24 cellular contexts compared by ENCODE assay signal in genomic region chr19:13968999-13969398, GRCh38. TPM values are rescaled to one million over a fixed set of nuclear protein-coding genes. Genes with fewer than 3 reads are reported as not detected.
A peak's percentile ranks its signal among the peaks of the same experiment; 100 is the strongest.
DNase-seq lines count a peak whose midpoint lies in the region; ATAC-seq, FAIRE-seq and TF ChIP-seq lines count a peak whose summit lies in the region.
"Had no signal": no experiment of that assay in that cellular context is flagged by ENCODE, and none has a peak within 500 bp of the region (broad histone marks: within the 10 kb centered on the region; RNA-seq: fewer than 3 reads in every experiment).

No MANE protein-coding gene starts in this region.

- ATAC-seq in GM19455 (IDR thresholded peaks at IDR 0.05; ENCODE audit: unreplicated experiment) (no peak), lower lobe of right lung (no peak)
- ATAC-seq: A549 had no signal

- no peak overlapping the region for H3K4me2 ChIP-seq in astrocyte (ENCODE audit: low read length)
- H3K4me2 ChIP-seq: A549 had no signal

- FAIRE-seq in astrocyte (lab: Jason Lieb, UNC), result no peak
- FAIRE-seq: A549, D721Med, GM12892, GM18507, H1 had no signal

- H3K27me3 Mint-ChIP-seq in activated naive CD4-positive, alpha-beta T cell treated with anti-CD3 and anti-CD28 coated beads, Interleukin-2, amount 10 ng/mL, durations not matched to agents 7 days and 5 days, result no peaks in the 10 kb centered on the region
- no peaks in the 10 kb centered on the region for H3K27me3 Mint-ChIP-seq in astrocyte (ENCODE audit: low read depth, unreplicated experiment)
- H3K27me3 Mint-ChIP-seq in nephron progenitor cell (ENCODE audit: low read depth, poor library complexity), result peaks cover 4% of the 10 kb centered on the region
- H3K27me3 Mint-ChIP-seq: CD4-positive, alpha-beta T cell had no signal

- H4K20me1 ChIP-seq in astrocyte (ENCODE audit: insufficient read depth, low read length), result no peaks in the 10 kb centered on the region

- H3K36me3 Mint-ChIP-seq in activated naive CD4-positive, alpha-beta T cell treated with anti-CD3 and anti-CD28 coated beads, Interleukin-2, amount 10 ng/mL, durations not matched to agents 7 days and 5 days, result peaks cover 21% of the 10 kb centered on the region
- peaks cover 23% of the 10 kb centered on the region for H3K36me3 Mint-ChIP-seq in astrocyte (ENCODE audit: low read depth, unreplicated experiment)
- H3K36me3 Mint-ChIP-seq in nephron progenitor cell (ENCODE audit: low read depth), result peaks cover 33% of the 10 kb centered on the region

- H3K4me1 Mint-ChIP-seq in activated naive CD4-positive, alpha-beta T cell treated with anti-CD3 and anti-CD28 coated beads, Interleukin-2, amount 10 ng/mL, durations not matched to agents 7 days and 5 days, result peaks cover 4% of the 10 kb centered on the region
- H3K4me1 Mint-ChIP-seq in astrocyte (ENCODE audit: low read depth, unreplicated experiment), result no peaks in the 10 kb centered on the region
- peaks cover 3% of the 10 kb centered on the region for H3K4me1 Mint-ChIP-seq in nephron progenitor cell

- H3K9ac ChIP-seq in astrocyte (ENCODE audit: low read length), result no peak overlapping the region

- no peak for DNase-seq in activated naive CD4-positive, alpha-beta T cell treated with anti-CD3 and anti-CD28 coated beads, Interleukin-2, amount 10 ng/mL, durations not matched to agents 7 days and 5 days
- no peak for DNase-seq in activated naive CD4-positive, alpha-beta T cell (lab: John Stamatoyannopoulos, UW)
- DNase-seq in astrocyte (ENCODE audit: low read depth), result no peak
- DNase-seq in nephron progenitor cell, result no peak
- no peak for DNase-seq in stimulated activated CD4-positive, alpha-beta T cell treated with anti-CD3 and anti-CD28 coated beads, Interleukin-15, amount 100 ng/mL, for 24 hours
- no peak for DNase-seq in inferior parietal cortex (ENCODE audit: extremely low spot score)
- no peak for DNase-seq in lower lobe of right lung
- DNase-seq: AML-193; Caco-2; CD4-positive, alpha-beta T cell; DMS153; DMS79; GDM1 had no signal

- CTCF ChIA-PET in activated naive CD4-positive, alpha-beta T cell treated with anti-CD3 and anti-CD28 coated beads, Interleukin-2, amount 10 ng/mL, durations not matched to agents 7 days and 5 days (lab: Charles Lee), result interaction anchor here (0.8 kb wide), 1 partner anchor 55 kb away, joined by 3 read pairs; no protein-coding TSS in a partner anchor

- H3K4me3 ChIP-seq in astrocyte (ENCODE audit: insufficient read depth, low read depth, low read length) (no peak overlapping the region), lower lobe of right lung (no peak overlapping the region)
- H3K4me3 ChIP-seq: A549, HAP-1 had no signal

- H3K27ac Mint-ChIP-seq in activated naive CD4-positive, alpha-beta T cell treated with anti-CD3 and anti-CD28 coated beads, Interleukin-2, amount 10 ng/mL, durations not matched to agents 7 days and 5 days, result peak overlapping the region; percentile 24
- H3K27ac Mint-ChIP-seq in astrocyte (ENCODE audit: unreplicated experiment), result no peak overlapping the region
- H3K27ac Mint-ChIP-seq in nephron progenitor cell, result peak overlapping the region; percentile 79
- H3K27ac Mint-ChIP-seq: CD4-positive, alpha-beta T cell had no signal

- H3K4me1 ChIP-seq in astrocyte (ENCODE audit: insufficient read depth, low read length), result no peaks in the 10 kb centered on the region
- no peaks in the 10 kb centered on the region for H3K4me1 ChIP-seq in lower lobe of right lung
- H3K4me1 ChIP-seq: A549, HAP-1 had no signal

- H2AFZ ChIP-seq in astrocyte (ENCODE audit: low read depth, low read length), result no peak overlapping the region

- H3K27me3 ChIP-seq in astrocyte (ENCODE audit: insufficient read depth, low read length) (no peaks in the 10 kb centered on the region), lower lobe of right lung (ENCODE audit: low read depth) (no peaks in the 10 kb centered on the region)

- intact Hi-C loops in lower lobe of right lung (cut with DNase I), result no loop called here

- H3K9me3 ChIP-seq in astrocyte (ENCODE audit: insufficient read depth, low read depth, low read length) (no peaks in the 10 kb centered on the region), lower lobe of right lung (no peaks in the 10 kb centered on the region)
- H3K9me3 ChIP-seq: A549, Caco-2, HAP-1 had no signal

- H3K36me3 ChIP-seq in astrocyte (ENCODE audit: insufficient read depth, low read length) (no peaks in the 10 kb centered on the region), lower lobe of right lung (peaks cover 91% of the 10 kb centered on the region)

- H3K79me2 ChIP-seq in astrocyte (ENCODE audit: insufficient read depth, low read length), result no peaks in the 10 kb centered on the region

- no peaks in the 10 kb centered on the region for H3K9me3 Mint-ChIP-seq in activated naive CD4-positive, alpha-beta T cell treated with anti-CD3 and anti-CD28 coated beads, Interleukin-2, amount 10 ng/mL, durations not matched to agents 7 days and 5 days
- H3K9me3 Mint-ChIP-seq in astrocyte (ENCODE audit: unreplicated experiment) (no peaks in the 10 kb centered on the region), nephron progenitor cell (no peaks in the 10 kb centered on the region)
- H3K9me3 Mint-ChIP-seq: CD4-positive, alpha-beta T cell had no signal

- TF ChIP-seq CTCF in astrocyte (IDR thresholded peaks at IDR 0.05; ENCODE audit: insufficient read depth, low read depth, low read length), result no peak
- no peak for TF ChIP-seq CTCF in nephron progenitor cell (IDR thresholded peaks at IDR 0.05)
- TF ChIP-seq CTCF in lower lobe of right lung (IDR thresholded peaks at IDR 0.05), result no peak

- no peak overlapping the region for H3K4me3 Mint-ChIP-seq in activated naive CD4-positive, alpha-beta T cell treated with anti-CD3 and anti-CD28 coated beads, Interleukin-2, amount 10 ng/mL, durations not matched to agents 7 days and 5 days
- H3K4me3 Mint-ChIP-seq in astrocyte (ENCODE audit: unreplicated experiment), result peak overlapping the region; percentile 3
- H3K4me3 Mint-ChIP-seq in nephron progenitor cell, result no peak overlapping the region
- H3K4me3 Mint-ChIP-seq: CD4-positive, alpha-beta T cell had no signal

- H3K27ac ChIP-seq in astrocyte (ENCODE audit: low read depth, low read length), result no peak overlapping the region
- no peak overlapping the region for H3K27ac ChIP-seq in lower lobe of right lung
- H3K27ac ChIP-seq: 22Rv1, A549, C4-2B had no signal

RNA-seq across cellular contexts. Expression of gene DCAF15, which starts 16.7 kb away (rescaled TPM):
- 29.6 and 32.2 TPM in 2 replicates for total RNA-seq in astrocyte
- total RNA-seq in lower lobe of right lung, result 28.4 TPM

RNA-seq across cellular contexts. Expression of gene PODNL1, which starts 30.8 kb away (rescaled TPM):
- 3.3 and 3.7 TPM in 2 replicates for total RNA-seq in astrocyte
- 2.7 TPM for total RNA-seq in lower lobe of right lung
- total RNA-seq: Caco-2; CD4-positive, alpha-beta T cell; Daoy had no signal

RNA-seq across cellular contexts. Expression of gene RFX1, which starts 37.1 kb away (rescaled TPM):
- 11.8 and 13.0 TPM in 2 replicates for total RNA-seq in astrocyte
- total RNA-seq in lower lobe of right lung, result 17.8 TPM

RNA-seq across cellular contexts. Expression of gene RLN3, which starts 58.9 kb away (rescaled TPM):
- not detected in 2 replicates for total RNA-seq in astrocyte
- not detected for total RNA-seq in lower lobe of right lung
- total RNA-seq: Caco-2; CD4-positive, alpha-beta T cell; Daoy; H1; HT-29 had no signal
